11 cellular contexts compared by ENCODE assay signal in the genomic region with DNA sequence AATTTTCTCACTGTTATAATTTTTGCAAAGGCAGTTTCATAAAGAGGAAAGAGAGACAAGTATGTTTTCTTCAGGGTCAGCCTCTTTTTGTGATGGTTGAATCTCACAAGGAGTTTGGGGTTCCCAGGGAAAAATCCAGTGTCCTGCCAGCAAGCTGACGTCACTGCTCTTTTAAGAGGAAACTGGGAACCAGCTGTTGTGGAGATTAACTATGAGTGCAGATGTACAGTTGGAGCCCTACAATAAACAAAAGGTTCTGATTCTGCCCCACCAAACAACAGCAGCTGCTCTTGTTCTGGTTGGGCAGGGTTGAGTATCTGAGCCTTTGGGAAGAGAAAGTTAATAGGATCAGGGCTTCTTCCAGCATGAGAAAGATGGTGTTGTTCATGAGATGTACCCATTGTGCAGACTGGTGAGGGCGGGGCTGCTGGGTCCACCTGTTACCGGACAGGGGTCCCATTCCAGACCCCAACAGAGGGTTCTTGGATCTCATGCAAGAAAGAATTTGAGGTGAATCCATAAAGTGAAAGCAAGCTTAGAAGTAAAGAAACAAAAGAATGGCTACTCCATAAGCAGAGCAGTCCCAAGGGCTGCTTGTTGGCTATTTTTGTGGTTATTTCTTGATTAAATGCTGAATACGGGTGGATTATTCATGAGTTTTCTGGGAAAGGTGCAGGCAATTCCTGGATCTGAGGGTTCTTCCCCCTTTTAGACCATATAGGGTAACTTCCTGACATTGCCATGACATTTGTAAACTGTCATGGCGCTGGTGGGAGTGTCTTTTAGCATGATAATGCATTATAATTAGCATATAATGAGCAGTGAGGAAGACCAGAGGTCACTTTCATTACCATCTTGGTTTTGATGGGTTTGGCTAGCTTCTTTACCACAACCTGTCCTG. TPM values are rescaled to one million over a fixed set of nuclear protein-coding genes. Genes with fewer than 3 reads are reported as not detected.
DNase-seq lines count a peak whose midpoint lies in the region; TF ChIP-seq lines count a peak whose summit lies in the region.
"Had no signal": no experiment of that assay in that cellular context is flagged by ENCODE, and none has a peak within 500 bp of the region (broad histone marks: within the 10 kb centered on the region; RNA-seq: fewer than 3 reads in every experiment).

No MANE protein-coding gene starts in this region.

- H3K9me3 ChIP-seq in MG63 (no peaks in the 10 kb centered on the region), stomach (no peaks in the 10 kb centered on the region), uterus (no peaks in the 10 kb centered on the region), colonic mucosa (no peaks in the 10 kb centered on the region)

- H3K27me3 ChIP-seq in MG63: no peaks in the 10 kb centered on the region
- H3K27me3 ChIP-seq in stomach: peaks cover 0 to 4% (median 0%) of the 10 kb centered on the region in 3 donors
- no peaks in the 10 kb centered on the region for H3K27me3 ChIP-seq in uterus
- no peaks in the 10 kb centered on the region for H3K27me3 ChIP-seq in colonic mucosa

- H3K36me3 ChIP-seq in MG63 (no peaks in the 10 kb centered on the region), stomach (no peaks in the 10 kb centered on the region), uterus (no peaks in the 10 kb centered on the region), colonic mucosa (no peaks in the 10 kb centered on the region)

- WGBS in stomach, 5 donors: 69 to 79% (median 74%) methylated on average over 5 of the region's 5 CpGs

- H3K4me3 ChIP-seq in MG63 (no peak overlapping the region), astrocyte of the cerebellum (ENCODE audit: low read depth, low read length) (no peak overlapping the region), stomach (no peak overlapping the region), uterus (no peak overlapping the region), colonic mucosa (no peak overlapping the region)

- in situ Hi-C loops in astrocyte of the cerebellum (cut with HindIII; ENCODE audit: low sequenced_read_pairs): no loop called here

- H3K9ac ChIP-seq in colonic mucosa (ENCODE audit: low read depth in 2 of 2, low read length in 2 of 2): no peak overlapping the region

- intact Hi-C loops in stomach (cut with DNase I; ENCODE audit: low total_unique reads): no loop called here
- intact Hi-C loops in uterus (cut with DNase I; ENCODE audit: low total_unique reads): no loop called here
- intact Hi-C loops in colonic mucosa (cut with DNase I): no loop called here

- peaks cover 0 to 10% (median 7%) of the 10 kb centered on the region in 4 donors for H3K4me1 ChIP-seq in stomach
- H3K4me1 ChIP-seq in uterus: no peaks in the 10 kb centered on the region
- no peaks in the 10 kb centered on the region for H3K4me1 ChIP-seq in colonic mucosa

- TF ChIP-seq CTCF in astrocyte of the cerebellum (IDR thresholded peaks at IDR 0.05; ENCODE audit: low read depth, low read length, missing control alignments): no peak
- no peak for TF ChIP-seq CTCF in stomach (IDR thresholded peaks at IDR 0.05)
- no peak for TF ChIP-seq CTCF in uterus (IDR thresholded peaks at IDR 0.05)
- no peak for TF ChIP-seq CTCF in colonic mucosa (IDR thresholded peaks at IDR 0.05)

- TF ChIP-seq POLR2A in stomach (IDR thresholded peaks at IDR 0.05) (no peak), uterus (IDR thresholded peaks at IDR 0.05) (no peak)

- DNase-seq in MG63: peak; percentile 22
- DNase-seq in astrocyte of the cerebellum (ENCODE audit: low read depth): peak; percentile 48
- DNase-seq in iris pigment epithelial cell (ENCODE audit: low read depth): peak; percentile 26
- peak; percentile 25 for DNase-seq in stomach
- DNase-seq in AML-193 (lab: John Stamatoyannopoulos, UW): no peak
- DNase-seq in RPMI8226: no peak
- DNase-seq in uterus: no peak
- DNase-seq in colonic mucosa: no peak
- DNase-seq: activated CD4-positive, alpha-beta T cell treated with anti-CD3 and anti-CD28 coated beads, Interleukin-2, amount 50 U/mL, for 1 hour; activated naive CD4-positive, alpha-beta T cell treated with anti-CD3 and anti-CD28 coated beads, Interleukin-2, amount 10 ng/mL, durations not matched to agents 7 days and 5 days; NCI-H1436 had no signal

- H3K27ac ChIP-seq in stomach: peak overlapping the region in 3 of 5 donors; percentile 16 to 31 (median 23)
- H3K27ac ChIP-seq in uterus: no peak overlapping the region
- no peak overlapping the region for H3K27ac ChIP-seq in colonic mucosa

- TF ChIP-seq EP300 in stomach (IDR thresholded peaks at IDR 0.05): no peak

RNA-seq across cellular contexts. Expression of a gene that starts 12.5 kb away (rescaled TPM):
- not detected in 2 replicates for total RNA-seq in MG63 (2014; rRNA removed; shearing (Covaris generic); ENCODE audit: low replicate concordance)
- total RNA-seq in stomach: 1 to 10 TPM in 3 of 5 donors, under 1 TPM in 1, not detected in 1; under 0.01 to 2.3 (median 1.4) TPM
- 10 to 100 TPM in 1 of 3 donors, 1 to 10 TPM in 1, under 1 TPM in 1; 0.73 to 11.0 (median 1.4) TPM for polyA plus RNA-seq in stomach
- 1 to 10 TPM in 2 of 4 donors, under 1 TPM in 1, not detected in 1; 0.51 to 8.7 (median 1.1) TPM for total RNA-seq in uterus
- 1 to 10 TPM in 1 of 2 donors, under 1 TPM in 1; 0.96 to 1.3 TPM for total RNA-seq in colonic mucosa

Comparison
In these comparisons a context has a peak if more than half of its experiments do, and no peak if none do; other contexts are left out.
1. DNase-seq: peak in MG63 (single experiment), astrocyte of the cerebellum (single experiment), iris pigment epithelial cell (single experiment) and stomach (single experiment); none in AML-193 (0 of 2), RPMI8226 (single experiment), uterus (0 of 2) and colonic mucosa (single experiment).
2. H3K27ac ChIP-seq: peak in stomach (3 of 5); none in uterus (0 of 2) and colonic mucosa (single experiment).